ENCODE assay signal across 9 cellular contexts in genomic region chr5:76622973-76623596, GRCh38. TPM values are rescaled to one million over a fixed set of nuclear protein-coding genes. Genes with fewer than 3 reads are reported as not detected.
DNase-seq lines count a peak whose midpoint lies in the region; ATAC-seq, FAIRE-seq and TF ChIP-seq lines count a peak whose summit lies in the region.
"Had no signal": no experiment of that assay in that cellular context is flagged by ENCODE, and none has a peak within 500 bp of the region (broad histone marks: within the 10 kb centered on the region; RNA-seq: fewer than 3 reads in every experiment).

A gene with protein sequence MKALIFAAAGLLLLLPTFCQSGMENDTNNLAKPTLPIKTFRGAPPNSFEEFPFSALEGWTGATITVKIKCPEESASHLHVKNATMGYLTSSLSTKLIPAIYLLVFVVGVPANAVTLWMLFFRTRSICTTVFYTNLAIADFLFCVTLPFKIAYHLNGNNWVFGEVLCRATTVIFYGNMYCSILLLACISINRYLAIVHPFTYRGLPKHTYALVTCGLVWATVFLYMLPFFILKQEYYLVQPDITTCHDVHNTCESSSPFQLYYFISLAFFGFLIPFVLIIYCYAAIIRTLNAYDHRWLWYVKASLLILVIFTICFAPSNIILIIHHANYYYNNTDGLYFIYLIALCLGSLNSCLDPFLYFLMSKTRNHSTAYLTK (minus strand): TSS chr5:76623403. CDS start chr5:76623230, 173 bp downstream.

- H3K4me1 Mint-ChIP-seq in natural killer cell, result peaks cover 60 to 67% of the 10 kb centered on the region in 2 donors

- DNase-seq in D341Med (ENCODE audit: low spot score) (peak; percentile 24), NCI-H226 (peak; percentile 65), endothelial cell of umbilical vein (ENCODE audit: low read depth, low spot score) (peak; percentile 75), natural killer cell (no peak), substantia nigra (lab: John Stamatoyannopoulos, UW) (no peak), NCI-H2196 (lab: John Stamatoyannopoulos, UW; ENCODE audit: unreplicated experiment) (no peak)
- DNase-seq: NCI-H526 treated with DMSO at 0.1 percent for 48 hours had no signal

- peak within 1 kb of the TSS; percentile 69 for H3K9ac ChIP-seq in endothelial cell of umbilical vein (replicated peaks; ENCODE audit: extremely low read depth, insufficient read depth, low read length)

- no peak for TF ChIP-seq CTCF in endothelial cell of umbilical vein (IDR thresholded peaks at IDR 0.05; ENCODE audit: extremely low read depth in 1 of 2, insufficient read depth in 1 of 2, low read depth in 1 of 2, low read length in 2 of 2)
- TF ChIP-seq CTCF in natural killer cell (IDR thresholded peaks at IDR 0.05), result no peak

- peaks cover 2% of the 10 kb centered on the region for H3K36me3 Mint-ChIP-seq in natural killer cell

- no peak for TF ChIP-seq POLR2A in endothelial cell of umbilical vein (IDR thresholded peaks at IDR 0.05; ENCODE audit: low read depth, low read length)

- no peaks in the 10 kb centered on the region for H3K9me3 Mint-ChIP-seq in natural killer cell

- no peaks in the 10 kb centered on the region for H3K79me2 ChIP-seq in endothelial cell of umbilical vein (ENCODE audit: control insufficient read depth, insufficient read depth, low read length)

- H3K27me3 Mint-ChIP-seq in natural killer cell (ENCODE audit: low read depth in 2 of 2), result no peaks in the 10 kb centered on the region

- no peaks in the 10 kb centered on the region for H3K36me3 ChIP-seq in endothelial cell of umbilical vein (ENCODE audit: control insufficient read depth in 2 of 2, extremely low read depth in 1 of 2, insufficient read depth in 2 of 2, low read length in 2 of 2)

- dilution Hi-C loops in endothelial cell of umbilical vein (cut with MboI; ENCODE audit: extremely low pct_ligation_motif_present, low sequenced_read_pairs), result no loop called here

- POLR2A ChIA-PET in endothelial cell of umbilical vein (lab: Charles Lee), result no interaction called here

- peak within 1 kb of the TSS in 2 of 3 experiments; percentile 24 to 35 for H3K4me3 ChIP-seq in endothelial cell of umbilical vein (replicated peaks in 1 of 3; ENCODE audit: insufficient read depth in 1 of 3, low read depth in 1 of 3, low read length in 3 of 3)

- H3K9me1 ChIP-seq in endothelial cell of umbilical vein (replicated peaks; ENCODE audit: control insufficient read depth, extremely low read depth, insufficient read depth, low read length), result no peaks in the 10 kb centered on the region

- H3K4me2 ChIP-seq in endothelial cell of umbilical vein (ENCODE audit: insufficient read depth, low read length), result peak within 1 kb of the TSS; percentile 33

- H3K4me3 Mint-ChIP-seq in natural killer cell, result peak within 1 kb of the TSS; percentile 66

- peak within 1 kb of the TSS; percentile 36 to 88 for H3K27ac Mint-ChIP-seq in natural killer cell

- H3K27me3 ChIP-seq in endothelial cell of umbilical vein (ENCODE audit: control insufficient read depth in 2 of 2, insufficient read depth in 2 of 2, low read length in 2 of 2), result no peaks in the 10 kb centered on the region

- CTCF ChIA-PET in endothelial cell of umbilical vein (lab: Charles Lee), result no interaction called here

- peak; percentile 85 for FAIRE-seq in endothelial cell of umbilical vein (lab: Jason Lieb, UNC)

- ATAC-seq in natural killer cell, result peak; percentile 17 to 61 (median 38)
- ATAC-seq in GM21619 (IDR thresholded peaks at IDR 0.05; ENCODE audit: unreplicated experiment), result no peak
- no peak for ATAC-seq in GM19467 (IDR thresholded peaks at IDR 0.05; ENCODE audit: unreplicated experiment)

- TSS peak; percentile 75 for BruUV-seq in endothelial cell of umbilical vein (replicated peaks; lab: Mats Ljungman, UMichigan)

- H3K9me3 ChIP-seq in endothelial cell of umbilical vein (replicated peaks; ENCODE audit: control insufficient read depth, insufficient read depth, low read length), result no peaks in the 10 kb centered on the region

- H3K27ac ChIP-seq in endothelial cell of umbilical vein (ENCODE audit: insufficient read depth, low read depth, low read length) (peak within 1 kb of the TSS; percentile 44), substantia nigra (ENCODE audit: low read depth, low read length, poor library complexity, severe bottlenecking) (no peak within 1 kb of the TSS)

- no peaks in the 10 kb centered on the region for H4K20me1 ChIP-seq in endothelial cell of umbilical vein (replicated peaks; ENCODE audit: control insufficient read depth, extremely low read depth, insufficient read depth, low read length)

- H3K4me1 ChIP-seq in endothelial cell of umbilical vein (ENCODE audit: control insufficient read depth, extremely low read depth, insufficient read depth, low read length), result peaks cover 17% of the 10 kb centered on the region

- peak within 1 kb of the TSS; percentile 3 for H2AFZ ChIP-seq in endothelial cell of umbilical vein (ENCODE audit: low read depth, low read length)

- intact Hi-C loops in endothelial cell of umbilical vein (cut with micrococcal nuclease) (no loop called here), natural killer cell (cut with micrococcal nuclease) (no loop called here)

TF ChIP-seq in endothelial cell of umbilical vein, 7 proteins besides CTCF, POLR2A, EP300 and RAD21:
- TF ChIP-seq JUN (IDR thresholded peaks at IDR 0.05; ENCODE audit: borderline replicate concordance, insufficient read depth, insufficient read length, low read depth), result peak; percentile 31
- TF ChIP-seq GATA2 (IDR thresholded peaks at IDR 0.05; ENCODE audit: insufficient read depth, insufficient read length, low read depth, low read length), result no peak
- TF ChIP-seq FOS (IDR thresholded peaks at IDR 0.05; ENCODE audit: borderline replicate concordance, insufficient read depth, low read length), result peak; percentile 58

RNA-seq across cellular contexts. Expression of the gene that starts here (rescaled TPM):
- total RNA-seq in endothelial cell of umbilical vein (10.2 and 19.8 TPM in 2 replicates), natural killer cell (not detected)
- 33.0 and 33.3 TPM in 2 replicates for polyA plus RNA-seq in endothelial cell of umbilical vein
- 12.7 and 13.3 TPM in 2 replicates for polyA plus RNA-seq in endothelial cell of umbilical vein (2011; cell fraction: cytosol; rRNA removed)
- 11.2 and 12.2 TPM in 2 replicates for polyA plus RNA-seq in endothelial cell of umbilical vein (2011; cell fraction: nucleus; rRNA removed)
- polyA plus RNA-seq in endothelial cell of umbilical vein (2012), result 6.0 and 7.0 TPM in 2 replicates
- polyA minus RNA-seq in endothelial cell of umbilical vein, result 65.1 and 69.9 TPM in 2 replicates
- not detected for polyA minus RNA-seq in endothelial cell of umbilical vein (2011; cell fraction: cytosol; rRNA and poly(A)+ RNA removed)
- 13.6 and 19.6 TPM in 2 replicates for polyA minus RNA-seq in endothelial cell of umbilical vein (2011; cell fraction: nucleus; rRNA and poly(A)+ RNA removed)

Comparison
In these comparisons a context has a peak if more than half of its experiments do, and no peak if none do; other contexts are left out.
1. RNA of the gene that starts here (total RNA-seq): 10.2 to 19.8 TPM in endothelial cell of umbilical vein; not detected in natural killer cell; every median in the first group is over 10 times any median in the second.
2. Peak in ATAC-seq in natural killer cell; RNA of the gene not detected or under 1 TPM.
3. DNase-seq: peak in D341Med (single experiment), NCI-H226 (single experiment) and endothelial cell of umbilical vein (single experiment); none in natural killer cell (single experiment), substantia nigra (0 of 49) and NCI-H2196 (single experiment).